ENCODE assay signal across 2 cellular contexts in genomic region chr2:130191319-130191718, GRCh38.
TF ChIP-seq lines count a peak whose summit lies in the region.

No MANE protein-coding gene starts in this region.

TF ChIP-seq in A549, 52 proteins besides CTCF, POLR2A, EP300 and RAD21:
- TF ChIP-seq MAFK (IDR thresholded peaks at IDR 0.05; ENCODE audit: partially characterized antibody): peak; percentile 60

TF ChIP-seq in K562, 482 proteins besides CTCF, POLR2A, EP300 and RAD21:
- TF ChIP-seq MAFK (IDR thresholded peaks at IDR 0.05; ENCODE audit: low read length) (peak; percentile 63; the same call in 1 of the 2 replicates), C11orf30 (IDR thresholded peaks at IDR 0.05; ENCODE audit: low read depth) (peak; percentile 88), ZNF316 (IDR thresholded peaks at IDR 0.05) (peak; percentile 96), MAFG (tag; conservative IDR thresholded peaks at IDR 0.05) (peak; percentile 70), MAFF (IDR thresholded peaks at IDR 0.05; ENCODE audit: low read length) (peak; percentile 75)
